Comparison of ENCODE assay signal across 34 cellular contexts in genomic region chr3:36850743-36851142, GRCh38.
"Had no signal": no experiment of that assay in that cellular context is flagged by ENCODE, and none has a peak within 500 bp of the region (broad histone marks: within the 10 kb centered on the region; RNA-seq: fewer than 3 reads in every experiment).

No MANE protein-coding gene starts in this region.

- H3K27ac ChIP-seq: KMS-11 had no signal

- H3K4me3 ChIP-seq: MG63 had no signal

- DNase-seq: Karpas-422, Kasumi-1, KG1, MG63, MM.1S, MV-4-11, NCI-H1048, NCI-H1092, NCI-H1092 treated with DMSO at 0.1 percent for 48 hours, NCI-H1105, NCI-H1105 treated with DMSO at 0.1 percent for 48 hours, NCI-H1417, NCI-H1417 treated with DMSO at 0.1 percent for 48 hours, NCI-H1436, NCI-H1436 treated with DMSO at 0.1 percent for 48 hours, NCI-H146, NCI-H1694, NCI-H1694 treated with DMSO at 0.1 percent for 48 hours, NCI-H187, NCI-H187 treated with DMSO at 0.1 percent for 48 hours, NCI-H1930, NCI-H2029, NCI-H2029 treated with DMSO at 0.1 percent for 48 hours, NCI-H2081, NCI-H2081 treated with DMSO at 0.1 percent for 48 hours, NCI-H2107, NCI-H2171, NCI-H2171 treated with DMSO at 0.1 percent for 48 hours, NCI-H2227 treated with DMSO at 0.1 percent for 48 hours, NCI-H226, NCI-H345, NCI-H446, NCI-H446 treated with DMSO at 0.1 percent for 48 hours had no signal

- H3K36me3 ChIP-seq: MG63 had no signal

- H3K9me3 ChIP-seq: MG63 had no signal

- H3K27me3 ChIP-seq: MG63 had no signal
